In genomic region chr15:66965201-66965900, GRCh38 we compare ENCODE assay signal across 13 cellular contexts.
DNase-seq lines count a peak whose midpoint lies in the region; ATAC-seq and TF ChIP-seq lines count a peak whose summit lies in the region.
"Had no signal": no experiment of that assay in that cellular context is flagged by ENCODE, and none has a peak within 500 bp of the region (broad histone marks: within the 10 kb centered on the region; RNA-seq: fewer than 3 reads in every experiment).

No MANE protein-coding gene starts in this region.

- CTCF ChIA-PET in Panc1 (lab: Charles Lee) = interaction anchor here (0.6 kb wide), 2 partner anchors 34 to 259 kb away, joined by 4 to 10 read pairs; no protein-coding TSS in a partner anchor

- no peak overlapping the region for H3K4ac ChIP-seq in neuronal stem cell (ENCODE audit: low read length)

- H3K4me1 ChIP-seq in Panc1 (ENCODE audit: control insufficient read depth, insufficient read depth, low read length) = peaks cover 5% of the 10 kb centered on the region
- peaks cover 0 to 7% of the 10 kb centered on the region in 2 donors for H3K4me1 ChIP-seq in neuronal stem cell (ENCODE audit: control insufficient read depth in 2 of 2, insufficient read depth in 1 of 2, low read depth in 1 of 2, low read length in 2 of 2)

- H2AK5ac ChIP-seq in neuronal stem cell (ENCODE audit: low read depth, low read length) = no peak overlapping the region

- no peak overlapping the region for H3K4me3 ChIP-seq in Panc1 (ENCODE audit: low read depth in 2 of 2, low read length in 2 of 2)
- no peak overlapping the region for H3K4me3 ChIP-seq in coronary artery
- no peak overlapping the region for H3K4me3 ChIP-seq in neuronal stem cell (ENCODE audit: low read length in 2 of 2)

- no peak overlapping the region for H2BK15ac ChIP-seq in neuronal stem cell (ENCODE audit: low read length)

- ATAC-seq in Panc1 (no peak), SK-N-SH treated with all-trans-retinoic acid at 6 μM for 48 hours (no peak)

- POLR2A ChIA-PET in Panc1 (lab: Charles Lee) = no interaction called here

- no peak overlapping the region for H4K91ac ChIP-seq in neuronal stem cell (ENCODE audit: low read depth, low read length, poor library complexity)

- no peak for TF ChIP-seq CTCF in Panc1 (IDR thresholded peaks at IDR 0.05)
- no peak for TF ChIP-seq CTCF in coronary artery (IDR thresholded peaks at IDR 0.05)

- no CpG with 5 or more reads among the region's 10 CpGs for WGBS in neuronal stem cell (ENCODE audit: extremely low coverage in 2 of 2, insufficient read length in 2 of 2, insufficient replicate concordance in 1 of 2), 2 donors

- in situ Hi-C loops in Panc1 (cut with HindIII; ENCODE audit: low pct_unique_long_range_greater_than_20kb, low sequenced_read_pairs) = no loop called here

- peak overlapping the region; percentile 6 for H3K18ac ChIP-seq in neuronal stem cell (ENCODE audit: low read length)

- H3K27ac ChIP-seq in Panc1 (ENCODE audit: low read length) (peak overlapping the region; percentile 23; the same call in 1 of the 2 replicates), coronary artery (no peak overlapping the region), neuronal stem cell (replicated peaks; ENCODE audit: low read length) (no peak overlapping the region)

- H3K9me3 ChIP-seq in Panc1 (ENCODE audit: control insufficient read depth, insufficient read depth, low read depth, low read length) = no peaks in the 10 kb centered on the region
- H3K9me3 ChIP-seq in neuronal stem cell (replicated peaks in 1 of 2; ENCODE audit: control insufficient read depth in 2 of 2, insufficient read depth in 1 of 2, low read depth in 1 of 2, low read length in 2 of 2) = no peaks in the 10 kb centered on the region

- H2BK120ac ChIP-seq in neuronal stem cell (ENCODE audit: low read depth, low read length) = no peak overlapping the region

- H3K23ac ChIP-seq in neuronal stem cell (ENCODE audit: low read depth, low read length, poor library complexity) = no peak overlapping the region

- no peak overlapping the region for H3K14ac ChIP-seq in neuronal stem cell (ENCODE audit: low read length)

- no peaks in the 10 kb centered on the region for H3K27me3 ChIP-seq in Panc1 (ENCODE audit: control insufficient read depth, insufficient read depth, low read length)
- H3K27me3 ChIP-seq in neuronal stem cell (ENCODE audit: control insufficient read depth in 3 of 3, insufficient read depth in 3 of 3, low read depth in 1 of 3, low read length in 3 of 3) = peaks cover 0 to 6% (median 0%) of the 10 kb centered on the region in 3 experiments

- no peaks in the 10 kb centered on the region for H3K36me3 ChIP-seq in Panc1 (ENCODE audit: control insufficient read depth, insufficient read depth, low read length)
- no peaks in the 10 kb centered on the region for H3K36me3 ChIP-seq in neuronal stem cell (replicated peaks in 1 of 2; ENCODE audit: control insufficient read depth in 2 of 2, insufficient read depth in 2 of 2, low read length in 2 of 2)

- intact Hi-C loops in Panc1 (cut with micrococcal nuclease; ENCODE audit: unreplicated experiment) = no loop called here

- DNase-seq in Panc1 (ENCODE audit: low read depth, low spot score) (no peak), coronary artery (ENCODE audit: low spot score) (peak; percentile 5), iPS-NIHi7 (ENCODE audit: extremely low spot score) (peak; percentile 6), neuronal stem cell (ENCODE audit: low spot score) (no peak), HuH-7 (ENCODE audit: low spot score) (no peak)
- no peak for DNase-seq in stimulated activated CD4-positive, alpha-beta T cell treated with anti-CD3 and anti-CD28 coated beads, Interleukin-4, amount 100 ng/mL, for 4 hours
- DNase-seq: C1 segment of cervical spinal cord; Calu3; CD4-positive, alpha-beta T cell; DMS79 treated with DMSO at 0.1 percent for 48 hours; EL; IMR-90 had no signal

- H2BK5ac ChIP-seq in neuronal stem cell (ENCODE audit: low read length) = no peak overlapping the region

- H3K79me1 ChIP-seq in neuronal stem cell (ENCODE audit: low read depth, low read length) = no peaks in the 10 kb centered on the region

- H3K9ac ChIP-seq in neuronal stem cell (ENCODE audit: low read depth, low read length, poor library complexity) = no peak overlapping the region

- no peak overlapping the region for H2BK12ac ChIP-seq in neuronal stem cell (ENCODE audit: low read length)

- no peak overlapping the region for H4K8ac ChIP-seq in neuronal stem cell (ENCODE audit: low read depth, low read length)

- BruUV-seq in Panc1 (replicated peaks; lab: Mats Ljungman, UMichigan) = no TSS peak

- H3K4me2 ChIP-seq in neuronal stem cell (ENCODE audit: insufficient read depth, low read length, poor library complexity, severe bottlenecking) = no peak overlapping the region

- H2AFZ ChIP-seq in neuronal stem cell (ENCODE audit: low read length) = no peak overlapping the region

TF ChIP-seq in SK-N-SH treated with all-trans-retinoic acid at 6 μM for 48 hours, 23 proteins besides CTCF, POLR2A, EP300 and RAD21 (continues in another document):
- TF ChIP-seq ZNF8 (CRISPR knock-in tag; IDR thresholded peaks at IDR 0.05) = no peak
- no peak for TF ChIP-seq ZNF565 (CRISPR knock-in tag; conservative IDR thresholded peaks at IDR 0.05; ENCODE audit: low read depth)
- TF ChIP-seq ZFP30 (CRISPR knock-in tag; IDR thresholded peaks at IDR 0.05) = no peak
- TF ChIP-seq RARB (CRISPR knock-in tag; IDR thresholded peaks at IDR 0.05) = no peak
- no peak for TF ChIP-seq POU6F1 (CRISPR knock-in tag; IDR thresholded peaks at IDR 0.05; ENCODE audit: borderline replicate concordance, low read depth)
- no peak for TF ChIP-seq CREB5 (CRISPR knock-in tag; IDR thresholded peaks at IDR 0.05; ENCODE audit: low read depth)
- no peak for TF ChIP-seq PPARA (CRISPR knock-in tag; IDR thresholded peaks at IDR 0.05; ENCODE audit: borderline replicate concordance)
- no peak for TF ChIP-seq TCF4 (CRISPR knock-in tag; IDR thresholded peaks at IDR 0.05; ENCODE audit: borderline replicate concordance)
- no peak for TF ChIP-seq CSDC2 (CRISPR knock-in tag; IDR thresholded peaks at IDR 0.05)
- TF ChIP-seq TSHZ2 (CRISPR knock-in tag; IDR thresholded peaks at IDR 0.05) = no peak
- TF ChIP-seq CSRNP3 (CRISPR knock-in tag; IDR thresholded peaks at IDR 0.05) = no peak
- no peak for TF ChIP-seq ESRRG (CRISPR knock-in tag; IDR thresholded peaks at IDR 0.05)

Comparison
In these comparisons a context has a peak if more than half of its experiments do, and no peak if none do; other contexts are left out.
1. DNase-seq: peak in coronary artery (single experiment) and iPS-NIHi7 (single experiment); none in Panc1 (single experiment), neuronal stem cell (single experiment), stimulated activated CD4-positive, alpha-beta T cell treated with anti-CD3 and anti-CD28 coated beads, Interleukin-4, amount 100 ng/mL, for 4 hours (0 of 2) and HuH-7 (single experiment).